ENCODE assay signal across 32 cellular contexts in the genomic region with DNA sequence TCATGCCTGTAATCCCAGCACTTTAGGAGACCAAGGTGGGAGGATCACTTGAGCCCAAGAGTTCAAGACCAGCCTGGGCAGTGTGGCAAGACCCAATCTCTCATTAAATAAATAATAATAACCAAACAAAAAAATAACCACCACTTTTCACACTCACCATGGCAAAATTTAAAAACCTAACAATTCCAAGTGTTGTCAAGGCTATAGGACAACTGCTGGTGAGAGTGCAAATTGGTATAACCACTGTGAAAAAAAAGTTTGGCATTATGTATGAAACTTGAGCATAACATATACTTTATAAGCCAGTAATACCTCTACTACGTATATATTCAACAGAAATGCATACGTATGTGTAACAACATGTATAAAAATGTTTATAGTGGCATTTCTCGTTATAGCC.
"Had no signal": no experiment of that assay in that cellular context is flagged by ENCODE, and none has a peak within 500 bp of the region (broad histone marks: within the 10 kb centered on the region; RNA-seq: fewer than 3 reads in every experiment).

No MANE protein-coding gene starts in this region.

- H3K4me3 Mint-ChIP-seq: activated B cell treated with CpG ODN at 0.5 μM for 24 hours; activated CD8-positive, alpha-beta T cell treated with anti-CD3 and anti-CD28 coated beads for 36 hours; activated naive CD4-positive, alpha-beta T cell treated with anti-CD3 and anti-CD28 coated beads, Interleukin-2, amount 10 ng/mL, durations not matched to agents 7 days and 5 days; T-helper 17 cell; T-helper 2 cell treated with Interferon-gamma antibody and Interleukin-4, amounts not matched to agents 5 μg/mL and 100 μg/mL, for 36 hours had no signal

- FAIRE-seq: colon, endometrium, endothelial cell of umbilical vein had no signal

- H3K4me3 ChIP-seq: adrenal gland, body of pancreas, esophagus squamous epithelium, gastroesophageal sphincter had no signal

- H3K27me3 Mint-ChIP-seq: activated B cell treated with CpG ODN at 0.5 μM for 24 hours; activated CD8-positive, alpha-beta T cell treated with anti-CD3 and anti-CD28 coated beads for 36 hours; activated naive CD4-positive, alpha-beta T cell treated with anti-CD3 and anti-CD28 coated beads, Interleukin-2, amount 10 ng/mL, durations not matched to agents 7 days and 5 days; T-helper 17 cell had no signal

- DNase-seq: activated B cell treated with CpG ODN at 0.5 μM for 24 hours; activated CD4-positive, alpha-beta T cell treated with anti-CD3 and anti-CD28 coated beads for 48 hours; activated CD4-positive, alpha-beta T cell treated with anti-CD3 and anti-CD28 coated beads, Interleukin-2, amount 50 U/mL, for 1 hour; activated CD4-positive, alpha-beta T cell treated with anti-CD3 and anti-CD28 coated beads, Interleukin-2, amount 50 U/mL, for 48 hours; activated CD8-positive, alpha-beta memory T cell treated with anti-CD3 and anti-CD28 coated beads for 24 hours; activated CD8-positive, alpha-beta T cell treated with anti-CD3 and anti-CD28 coated beads for 36 hours; activated gamma-delta T cell; activated naive CD4-positive, alpha-beta T cell; activated naive CD4-positive, alpha-beta T cell treated with anti-CD3 and anti-CD28 coated beads, Interleukin-2, amount 10 ng/mL, durations not matched to agents 7 days and 5 days; activated T-cell treated with anti-CD3 and anti-CD28 coated beads, Interleukin-2, amount 50 U/mL, for 48 hours; adrenal gland; amygdala; aorta; body of pancreas; caudate nucleus; cortex of kidney; dermis blood vessel endothelial cell; effector CD4-positive, alpha-beta T cell; esophagus squamous epithelium; foreskin melanocyte; T-helper 1 cell; T-helper 17 cell; T1000; WERI-Rb-1 had no signal

- H3K9me3 ChIP-seq: adrenal gland, body of pancreas, esophagus squamous epithelium, gastroesophageal sphincter had no signal

- H3K27ac ChIP-seq: adrenal gland, body of pancreas, epithelial cell of prostate, esophagus squamous epithelium, gastroesophageal sphincter, WERI-Rb-1 had no signal

- H3K27ac Mint-ChIP-seq: activated B cell treated with CpG ODN at 0.5 μM for 24 hours; activated CD8-positive, alpha-beta T cell treated with anti-CD3 and anti-CD28 coated beads for 36 hours; activated naive CD4-positive, alpha-beta T cell treated with anti-CD3 and anti-CD28 coated beads, Interleukin-2, amount 10 ng/mL, durations not matched to agents 7 days and 5 days; T-helper 17 cell; T-helper 2 cell treated with Interferon-gamma antibody and Interleukin-4, amounts not matched to agents 5 μg/mL and 100 μg/mL, for 36 hours had no signal

- H3K9me3 Mint-ChIP-seq: activated B cell treated with CpG ODN at 0.5 μM for 24 hours; activated CD8-positive, alpha-beta T cell treated with anti-CD3 and anti-CD28 coated beads for 36 hours; activated naive CD4-positive, alpha-beta T cell treated with anti-CD3 and anti-CD28 coated beads, Interleukin-2, amount 10 ng/mL, durations not matched to agents 7 days and 5 days; activated naive CD4-positive, alpha-beta T cell treated with anti-CD3 and anti-CD28 coated beads, Interleukin-2, amount 50 U/mL, for 72 hours; T-helper 2 cell treated with Interferon-gamma antibody and Interleukin-4, amounts not matched to agents 5 μg/mL and 100 μg/mL, for 36 hours had no signal

- ATAC-seq: activated CD4-positive, CD25-positive, alpha-beta regulatory T cell treated with anti-CD3 and anti-CD28 coated beads, Interleukin-2, amount 50 U/mL, for 24 hours; activated CD8-positive, alpha-beta T cell treated with anti-CD3 and anti-CD28 coated beads for 36 hours; activated naive CD4-positive, alpha-beta T cell treated with anti-CD3 and anti-CD28 coated beads, Interleukin-2, amount 50 U/mL, for 72 hours; body of pancreas; gastroesophageal sphincter; T-helper 17 cell had no signal
